ENCODE assay signal across 24 cellular contexts in the genomic region with DNA sequence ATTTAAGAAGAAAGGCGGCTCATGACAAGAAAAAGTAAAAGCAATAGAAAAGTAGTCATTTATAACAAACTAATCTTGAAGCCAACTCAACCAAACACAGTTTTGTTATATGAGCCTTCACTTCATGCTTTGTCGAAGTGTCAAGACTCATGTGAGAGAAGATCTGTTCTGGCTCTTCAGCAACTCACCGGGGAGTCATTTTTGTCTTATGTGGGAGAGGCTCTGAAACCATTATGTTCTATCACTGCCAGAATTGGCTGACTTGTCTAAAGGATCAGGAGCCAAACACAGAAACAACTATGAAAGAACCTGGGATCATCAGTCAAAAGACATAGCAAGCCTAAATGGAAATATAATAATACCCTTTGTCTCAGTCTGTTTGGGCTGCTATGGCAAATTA.
"Had no signal": no experiment of that assay in that cellular context is flagged by ENCODE, and none has a peak within 500 bp of the region (broad histone marks: within the 10 kb centered on the region; RNA-seq: fewer than 3 reads in every experiment).

No MANE protein-coding gene starts in this region.

- H3K4me3 Mint-ChIP-seq: activated CD4-positive, alpha-beta memory T cell treated with anti-CD3 and anti-CD28 coated beads, Interleukin-2, amount 10 ng/mL, durations not matched to agents 7 days and 5 days; activated CD4-positive, alpha-beta T cell treated with anti-CD3 and anti-CD28 coated beads, Interleukin-2, amount 10 ng/mL, durations not matched to agents 7 days and 5 days; activated T-cell treated with anti-CD3 and anti-CD28 coated beads, Interleukin-2, amount 50 U/mL, for 24 hours; dendritic cell treated with granulocyte-macrophage colony-stimulating factor and Interleukin-4, amounts not matched to agents 40 ng/mL and 50 ng/mL, for 4 days; mesothelial cell of epicardium; naive thymus-derived CD4-positive, alpha-beta T cell had no signal

- H3K27me3 Mint-ChIP-seq: activated CD4-positive, alpha-beta memory T cell treated with anti-CD3 and anti-CD28 coated beads, Interleukin-2, amount 10 ng/mL, durations not matched to agents 7 days and 5 days; activated CD4-positive, alpha-beta T cell treated with anti-CD3 and anti-CD28 coated beads, Interleukin-2, amount 10 ng/mL, durations not matched to agents 7 days and 5 days; activated T-cell treated with anti-CD3 and anti-CD28 coated beads, Interleukin-2, amount 50 U/mL, for 24 hours; dendritic cell treated with granulocyte-macrophage colony-stimulating factor and Interleukin-4, amounts not matched to agents 40 ng/mL and 50 ng/mL, for 4 days; naive thymus-derived CD4-positive, alpha-beta T cell; progenitor cell of endocrine pancreas had no signal

- ATAC-seq: naive thymus-derived CD4-positive, alpha-beta T cell; right lobe of liver had no signal

- H3K27ac Mint-ChIP-seq: activated CD4-positive, alpha-beta memory T cell treated with anti-CD3 and anti-CD28 coated beads, Interleukin-2, amount 10 ng/mL, durations not matched to agents 7 days and 5 days; activated CD4-positive, alpha-beta T cell treated with anti-CD3 and anti-CD28 coated beads, Interleukin-2, amount 10 ng/mL, durations not matched to agents 7 days and 5 days; activated T-cell treated with anti-CD3 and anti-CD28 coated beads, Interleukin-2, amount 50 U/mL, for 24 hours; dendritic cell treated with granulocyte-macrophage colony-stimulating factor and Interleukin-4, amounts not matched to agents 40 ng/mL and 50 ng/mL, for 4 days; mesothelial cell of epicardium; progenitor cell of endocrine pancreas had no signal

- H3K36me3 ChIP-seq: right lobe of liver, thoracic aorta, uterus had no signal

- H3K9me3 Mint-ChIP-seq: activated CD4-positive, alpha-beta memory T cell treated with anti-CD3 and anti-CD28 coated beads, Interleukin-2, amount 10 ng/mL, durations not matched to agents 7 days and 5 days; activated CD4-positive, alpha-beta T cell treated with anti-CD3 and anti-CD28 coated beads, Interleukin-2, amount 10 ng/mL, durations not matched to agents 7 days and 5 days; activated T-cell treated with anti-CD3 and anti-CD28 coated beads, Interleukin-2, amount 50 U/mL, for 24 hours; dendritic cell treated with granulocyte-macrophage colony-stimulating factor and Interleukin-4, amounts not matched to agents 40 ng/mL and 50 ng/mL, for 4 days had no signal

- H3K4me3 ChIP-seq: right lobe of liver, smooth muscle cell, thoracic aorta, uterus had no signal

- H3K9me3 ChIP-seq: right lobe of liver, thoracic aorta, uterus had no signal

- H3K4me1 ChIP-seq: uterus had no signal

- DNase-seq: activated CD4-positive, alpha-beta memory T cell treated with anti-CD3 and anti-CD28 coated beads, Interleukin-2, amount 10 ng/mL, durations not matched to agents 7 days and 5 days; activated CD4-positive, alpha-beta T cell treated with anti-CD3 and anti-CD28 coated beads for 1 hour; activated CD4-positive, alpha-beta T cell treated with anti-CD3 and anti-CD28 coated beads, Interleukin-2, amount 10 ng/mL, durations not matched to agents 7 days and 5 days; activated CD8-positive, alpha-beta memory T cell treated with anti-CD3 and anti-CD28 coated beads, Interleukin-2, amount 50 U/mL, for 48 hours; activated gamma-delta T cell; activated naive CD4-positive, alpha-beta T cell treated with anti-CD3 and anti-CD28 coated beads, Interleukin-2, amount 50 U/mL, for 16 hours; activated T-cell treated with anti-CD3 and anti-CD28 coated beads, Interleukin-2, amount 50 U/mL, for 24 hours; amniotic stem cell; central memory CD4-positive, alpha-beta T cell; effector CD8-positive, alpha-beta T cell; foreskin fibroblast; head of caudate nucleus; hippocampal formation; naive thymus-derived CD4-positive, alpha-beta T cell; right lobe of liver; stimulated activated naive CD4-positive, alpha-beta T cell treated with Interleukin-2 at 50 U/mL for 16 hours; T-helper 2 cell; trophoblast cell; uterus had no signal

- H3K27me3 ChIP-seq: right lobe of liver, uterus had no signal

- H3K4me2 ChIP-seq: smooth muscle cell had no signal

- H3K4me1 Mint-ChIP-seq: activated CD4-positive, alpha-beta memory T cell treated with anti-CD3 and anti-CD28 coated beads, Interleukin-2, amount 10 ng/mL, durations not matched to agents 7 days and 5 days; activated CD4-positive, alpha-beta T cell treated with anti-CD3 and anti-CD28 coated beads, Interleukin-2, amount 10 ng/mL, durations not matched to agents 7 days and 5 days; mesothelial cell of epicardium had no signal

- H3K27ac ChIP-seq: right lobe of liver, thoracic aorta, uterus had no signal
